In genomic region chr5:54881286-54882005, GRCh38 we compare ENCODE assay signal across 18 cellular contexts.
DNase-seq lines count a peak whose midpoint lies in the region; ATAC-seq lines count a peak whose summit lies in the region.
"Had no signal": no experiment of that assay in that cellular context is flagged by ENCODE, and none has a peak within 500 bp of the region (broad histone marks: within the 10 kb centered on the region; RNA-seq: fewer than 3 reads in every experiment).

No MANE protein-coding gene starts in this region.

- H3K9me3 ChIP-seq in mesenchymal stem cell (ENCODE audit: control insufficient read depth, low read length) (no peaks in the 10 kb centered on the region), aorta (ENCODE audit: control insufficient read depth, low read length) (no peaks in the 10 kb centered on the region)
- H3K9me3 ChIP-seq: colonic mucosa, esophagus muscularis mucosa, tibial artery had no signal

- H2BK120ac ChIP-seq in mesenchymal stem cell (ENCODE audit: low read depth, low read length) = no peak overlapping the region

- 100% methylated on average over 4 of the region's 5 CpGs for WGBS in mesenchymal stem cell
- WGBS in aorta, 2 donors = 78 to 80% methylated on average over 5 of the region's 5 CpGs

- no peaks in the 10 kb centered on the region for H3K36me3 ChIP-seq in mesenchymal stem cell (ENCODE audit: control insufficient read depth in 1 of 2, insufficient read depth in 2 of 2, low read depth in 1 of 2, low read length in 2 of 2)
- no peaks in the 10 kb centered on the region for H3K36me3 ChIP-seq in aorta (ENCODE audit: control insufficient read depth in 1 of 2, insufficient read depth in 2 of 2, low read length in 1 of 2)
- H3K36me3 ChIP-seq: colonic mucosa, esophagus muscularis mucosa, tibial artery had no signal

- no peak overlapping the region for H2BK15ac ChIP-seq in mesenchymal stem cell (ENCODE audit: low read depth, poor library complexity, severe bottlenecking)

- H3K36me3 Mint-ChIP-seq in activated T-cell treated with anti-CD3 and anti-CD28 coated beads, Interleukin-2, amount 50 U/mL, for 72 hours (ENCODE audit: insufficient read depth in 2 of 2) = peaks cover 4% of the 10 kb centered on the region in 2 donors

- no peak overlapping the region for H4K91ac ChIP-seq in mesenchymal stem cell (ENCODE audit: low read length)

- no peak overlapping the region for H2BK12ac ChIP-seq in mesenchymal stem cell (ENCODE audit: low read length in 2 of 2)

- no peak overlapping the region for H3K23ac ChIP-seq in mesenchymal stem cell (ENCODE audit: low read length in 2 of 2)

- H3K4me2 ChIP-seq in mesenchymal stem cell (ENCODE audit: low read length, poor library complexity, severe bottlenecking) = no peak overlapping the region

- peak; percentile 62 to 63 for DNase-seq in activated T-cell treated with anti-CD3 and anti-CD28 coated beads, Interleukin-2, amount 50 U/mL, for 72 hours
- DNase-seq in activated T-cell treated with anti-CD3 and anti-CD28 coated beads for 4 hours (no peak), SW480 (ENCODE audit: low spot score) (peak; percentile 32), fibroblast of peridontal ligament (ENCODE audit: extremely low read depth) (peak; percentile 54), mesenchymal stem cell (no peak), midbrain (lab: John Stamatoyannopoulos, UW) (no peak), aorta (no peak)
- DNase-seq in stimulated activated naive CD8-positive, alpha-beta T cell treated with anti-CD3 and anti-CD28 coated beads, Interleukin-15, Interleukin-2, amounts not matched to agents 100 U/mL and 50 U/mL, for 24 hours = peak; percentile 57
- DNase-seq: activated CD8-positive, alpha-beta memory T cell treated with anti-CD3 and anti-CD28 coated beads, Interleukin-2, amount 50 U/mL, for 48 hours; amygdala; colonic mucosa; COR-L47; IMR-90; left colon; NCI-H1105; stimulated activated CD4-positive, alpha-beta T cell treated with anti-CD3 and anti-CD28 coated beads, Interleukin-12 subunit alpha, Interleukin-12 subunit beta, amount 100 ng/mL, for 4 hours; tibial artery had no signal

- H3K27ac Mint-ChIP-seq in activated T-cell treated with anti-CD3 and anti-CD28 coated beads, Interleukin-2, amount 50 U/mL, for 72 hours = no peak overlapping the region

- H3K79me1 ChIP-seq in mesenchymal stem cell (replicated peaks; ENCODE audit: low read length, poor library complexity, severe bottlenecking) = no peaks in the 10 kb centered on the region

- H3K27me3 Mint-ChIP-seq in activated T-cell treated with anti-CD3 and anti-CD28 coated beads, Interleukin-2, amount 50 U/mL, for 72 hours (ENCODE audit: low read depth) = peaks cover 81% of the 10 kb centered on the region

- H2AFZ ChIP-seq in mesenchymal stem cell (ENCODE audit: low read depth, low read length) = no peak overlapping the region

- no peak overlapping the region for H4K8ac ChIP-seq in mesenchymal stem cell (ENCODE audit: low read length)

- no peak overlapping the region for H3K18ac ChIP-seq in mesenchymal stem cell (ENCODE audit: low read depth in 1 of 2, low read length in 2 of 2)

- H3K4ac ChIP-seq in mesenchymal stem cell (ENCODE audit: low read depth in 1 of 2, low read length in 2 of 2) = no peak overlapping the region

- H3K4me3 Mint-ChIP-seq in activated T-cell treated with anti-CD3 and anti-CD28 coated beads, Interleukin-2, amount 50 U/mL, for 72 hours = no peak overlapping the region

- H3K4me3 ChIP-seq in mesenchymal stem cell (ENCODE audit: insufficient read depth in 1 of 2, low read depth in 1 of 2, low read length in 2 of 2) = no peak overlapping the region
- no peak overlapping the region for H3K4me3 ChIP-seq in aorta (ENCODE audit: low read length in 2 of 2)
- H3K4me3 ChIP-seq: colonic mucosa, esophagus muscularis mucosa, tibial artery had no signal

- H3K27ac ChIP-seq in mesenchymal stem cell (ENCODE audit: low read length, poor library complexity, severe bottlenecking) (no peak overlapping the region), aorta (ENCODE audit: low read depth in 1 of 2, low read length in 2 of 2) (no peak overlapping the region)
- H3K27ac ChIP-seq: colonic mucosa, esophagus muscularis mucosa, tibial artery had no signal

- no peak overlapping the region for H3K14ac ChIP-seq in mesenchymal stem cell (ENCODE audit: low read length in 2 of 2)

- H2AK5ac ChIP-seq in mesenchymal stem cell (ENCODE audit: low read length, severe bottlenecking) = no peak overlapping the region

- intact Hi-C loops in aorta (cut with DNase I) = no loop called here

- peaks cover 10% of the 10 kb centered on the region for H3K4me1 ChIP-seq in mesenchymal stem cell (ENCODE audit: control insufficient read depth, insufficient read depth, low read depth, low read length)
- no peaks in the 10 kb centered on the region for H3K4me1 ChIP-seq in aorta (ENCODE audit: control insufficient read depth in 1 of 2, insufficient read depth in 2 of 2, low read length in 2 of 2)
- H3K4me1 ChIP-seq: colonic mucosa had no signal

- peaks cover 8 to 68% of the 10 kb centered on the region in 2 experiments for H3K27me3 ChIP-seq in mesenchymal stem cell (ENCODE audit: control insufficient read depth in 1 of 2, insufficient read depth in 1 of 2, low read length in 2 of 2)
- no peaks in the 10 kb centered on the region for H3K27me3 ChIP-seq in aorta (ENCODE audit: control insufficient read depth in 1 of 2, insufficient read depth in 2 of 2, low read length in 1 of 2)
- H3K27me3 ChIP-seq: tibial artery had no signal

- H3K4me1 Mint-ChIP-seq in activated T-cell treated with anti-CD3 and anti-CD28 coated beads, Interleukin-2, amount 50 U/mL, for 72 hours (ENCODE audit: low read depth) = peaks cover 28% of the 10 kb centered on the region

- no peaks in the 10 kb centered on the region for H3K9me3 Mint-ChIP-seq in activated T-cell treated with anti-CD3 and anti-CD28 coated beads, Interleukin-2, amount 50 U/mL, for 72 hours

- ATAC-seq in activated T-cell treated with anti-CD3 and anti-CD28 coated beads, Interleukin-2, amount 50 U/mL, for 72 hours (replicated peaks in 1 of 2) = peak; percentile 91 to 92
- peak; percentile 85 for ATAC-seq in stimulated activated naive CD8-positive, alpha-beta T cell treated with anti-CD3 and anti-CD28 coated beads, Interleukin-15, Interleukin-2, amounts not matched to agents 100 U/mL and 50 U/mL, for 24 hours
- ATAC-seq in aorta (ENCODE audit: low FRiP score) = no peak
- ATAC-seq: left colon had no signal

- H3K9ac ChIP-seq in mesenchymal stem cell (ENCODE audit: low read length) = no peak overlapping the region

- H2BK5ac ChIP-seq in mesenchymal stem cell (ENCODE audit: low read depth, low read length, poor library complexity, severe bottlenecking) = no peak overlapping the region

Comparison
In these comparisons a context has a peak if more than half of its experiments do, and no peak if none do; other contexts are left out.
1. DNase-seq: peak in activated T-cell treated with anti-CD3 and anti-CD28 coated beads, Interleukin-2, amount 50 U/mL, for 72 hours (2 of 2), SW480 (single experiment), fibroblast of peridontal ligament (single experiment) and stimulated activated naive CD8-positive, alpha-beta T cell treated with anti-CD3 and anti-CD28 coated beads, Interleukin-15, Interleukin-2, amounts not matched to agents 100 U/mL and 50 U/mL, for 24 hours (single experiment); none in activated T-cell treated with anti-CD3 and anti-CD28 coated beads for 4 hours (single experiment), mesenchymal stem cell (single experiment), midbrain (single experiment) and aorta (0 of 2).